ENCODE assay signal across 1 cellular context in genomic region chr1:19704247-19705113, GRCh38.
TF ChIP-seq lines count a peak whose summit lies in the region.

No MANE protein-coding gene starts in this region.

TF ChIP-seq in GM12878, 131 proteins besides CTCF, POLR2A, EP300 and RAD21 (continued from another document):
- TF ChIP-seq MAX (IDR thresholded peaks at IDR 0.05; ENCODE audit: low read depth, low read length), result no peak
- TF ChIP-seq, protein P1, sequence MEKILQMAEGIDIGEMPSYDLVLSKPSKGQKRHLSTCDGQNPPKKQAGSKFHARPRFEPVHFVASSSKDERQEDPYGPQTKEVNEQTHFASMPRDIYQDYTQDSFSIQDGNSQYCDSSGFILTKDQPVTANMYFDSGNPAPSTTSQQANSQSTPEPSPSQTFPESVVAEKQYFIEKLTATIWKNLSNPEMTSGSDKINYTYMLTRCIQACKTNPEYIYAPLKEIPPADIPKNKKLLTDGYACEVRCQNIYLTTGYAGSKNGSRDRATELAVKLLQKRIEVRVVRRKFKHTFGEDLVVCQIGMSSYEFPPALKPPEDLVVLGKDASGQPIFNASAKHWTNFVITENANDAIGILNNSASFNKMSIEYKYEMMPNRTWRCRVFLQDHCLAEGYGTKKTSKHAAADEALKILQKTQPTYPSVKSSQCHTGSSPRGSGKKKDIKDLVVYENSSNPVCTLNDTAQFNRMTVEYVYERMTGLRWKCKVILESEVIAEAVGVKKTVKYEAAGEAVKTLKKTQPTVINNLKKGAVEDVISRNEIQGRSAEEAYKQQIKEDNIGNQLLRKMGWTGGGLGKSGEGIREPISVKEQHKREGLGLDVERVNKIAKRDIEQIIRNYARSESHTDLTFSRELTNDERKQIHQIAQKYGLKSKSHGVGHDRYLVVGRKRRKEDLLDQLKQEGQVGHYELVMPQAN (conservative IDR thresholded peaks at IDR 0.05), result no peak
- no peak for TF ChIP-seq JUNB (IDR thresholded peaks at IDR 0.05)
- TF ChIP-seq, protein P2, sequence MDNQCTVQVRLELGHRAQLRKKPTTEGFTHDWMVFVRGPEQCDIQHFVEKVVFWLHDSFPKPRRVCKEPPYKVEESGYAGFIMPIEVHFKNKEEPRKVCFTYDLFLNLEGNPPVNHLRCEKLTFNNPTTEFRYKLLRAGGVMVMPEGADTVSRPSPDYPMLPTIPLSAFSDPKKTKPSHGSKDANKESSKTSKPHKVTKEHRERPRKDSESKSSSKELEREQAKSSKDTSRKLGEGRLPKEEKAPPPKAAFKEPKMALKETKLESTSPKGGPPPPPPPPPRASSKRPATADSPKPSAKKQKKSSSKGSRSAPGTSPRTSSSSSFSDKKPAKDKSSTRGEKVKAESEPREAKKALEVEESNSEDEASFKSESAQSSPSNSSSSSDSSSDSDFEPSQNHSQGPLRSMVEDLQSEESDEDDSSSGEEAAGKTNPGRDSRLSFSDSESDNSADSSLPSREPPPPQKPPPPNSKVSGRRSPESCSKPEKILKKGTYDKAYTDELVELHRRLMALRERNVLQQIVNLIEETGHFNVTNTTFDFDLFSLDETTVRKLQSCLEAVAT (IDR thresholded peaks at IDR 0.05), result no peak
- TF ChIP-seq, protein P3, sequence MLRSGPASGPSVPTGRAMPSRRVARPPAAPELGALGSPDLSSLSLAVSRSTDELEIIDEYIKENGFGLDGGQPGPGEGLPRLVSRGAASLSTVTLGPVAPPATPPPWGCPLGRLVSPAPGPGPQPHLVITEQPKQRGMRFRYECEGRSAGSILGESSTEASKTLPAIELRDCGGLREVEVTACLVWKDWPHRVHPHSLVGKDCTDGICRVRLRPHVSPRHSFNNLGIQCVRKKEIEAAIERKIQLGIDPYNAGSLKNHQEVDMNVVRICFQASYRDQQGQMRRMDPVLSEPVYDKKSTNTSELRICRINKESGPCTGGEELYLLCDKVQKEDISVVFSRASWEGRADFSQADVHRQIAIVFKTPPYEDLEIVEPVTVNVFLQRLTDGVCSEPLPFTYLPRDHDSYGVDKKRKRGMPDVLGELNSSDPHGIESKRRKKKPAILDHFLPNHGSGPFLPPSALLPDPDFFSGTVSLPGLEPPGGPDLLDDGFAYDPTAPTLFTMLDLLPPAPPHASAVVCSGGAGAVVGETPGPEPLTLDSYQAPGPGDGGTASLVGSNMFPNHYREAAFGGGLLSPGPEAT (IDR thresholded peaks at IDR 0.05; ENCODE audit: low read depth), result no peak
- TF ChIP-seq USF2 (IDR thresholded peaks at IDR 0.05; ENCODE audit: borderline replicate concordance, low read depth, low read length), result no peak
- no peak for TF ChIP-seq FOXM1 (IDR thresholded peaks at IDR 0.05; ENCODE audit: low read depth, low read length)
- 0 out of 2 replicates have a peak, but pooled peaks have one; percentile 23 for TF ChIP-seq RB1 (IDR thresholded peaks at IDR 0.05; ENCODE audit: borderline replicate concordance)
- no peak for TF ChIP-seq CREM (IDR thresholded peaks at IDR 0.05; ENCODE audit: low read depth)
- 0 out of 2 replicates have a peak, but pooled peaks have one; percentile 21 for TF ChIP-seq TARDBP (IDR thresholded peaks at IDR 0.05; ENCODE audit: borderline replicate concordance)
- no peak for TF ChIP-seq WRNIP1 (IDR thresholded peaks at IDR 0.05; ENCODE audit: borderline replicate concordance, low read depth, low read length)
- TF ChIP-seq BACH1 (IDR thresholded peaks at IDR 0.05; ENCODE audit: borderline replicate concordance), result no peak
- no peak for TF ChIP-seq SRF (IDR thresholded peaks at IDR 0.05; ENCODE audit: low read depth in 2 of 2, low read length in 2 of 2)
- TF ChIP-seq SMARCA5 (IDR thresholded peaks at IDR 0.05), result peak; percentile 14; the same call in 1 of the 2 replicates
- TF ChIP-seq PAX5 (IDR thresholded peaks at IDR 0.05; ENCODE audit: borderline replicate concordance, low read depth, low read length), result no peak
- no peak for TF ChIP-seq MYC (IDR thresholded peaks at IDR 0.05; ENCODE audit: insufficient read depth, insufficient read length, insufficient replicate concordance, low read length, severe bottlenecking)
- TF ChIP-seq ZNF622 (IDR thresholded peaks at IDR 0.05), result no peak
- TF ChIP-seq IRF4 (IDR thresholded peaks at IDR 0.05; ENCODE audit: low read depth, low read length), result no peak
TF ChIP-seq in GM12878: peak in this region for 6.
